Comparison of ENCODE assay signal across 14 cellular contexts in the genomic region with DNA sequence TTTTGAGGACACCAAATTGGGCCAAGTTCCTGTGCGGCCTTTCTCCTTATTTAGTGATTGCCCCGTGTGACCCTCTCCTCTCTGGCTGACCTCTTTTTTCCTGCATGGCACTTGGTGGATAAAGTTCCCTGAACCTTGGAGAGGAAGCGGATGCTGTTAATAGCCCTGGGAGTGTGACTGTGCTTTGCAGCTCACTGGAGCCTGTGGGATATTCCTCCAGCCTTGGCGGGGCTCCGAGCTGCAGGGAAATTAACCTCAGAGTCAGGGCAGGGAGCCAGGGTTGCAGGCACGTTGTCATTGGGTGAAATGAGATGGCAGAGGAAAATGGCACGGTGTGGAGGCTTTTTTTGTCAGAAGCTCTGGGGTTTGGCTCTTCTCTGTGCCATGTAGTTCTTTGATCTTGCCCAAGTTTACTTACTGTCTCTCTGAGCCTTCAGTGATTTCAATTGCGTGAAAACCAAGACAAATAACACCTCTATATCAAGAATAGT. TPM values are rescaled to one million over a fixed set of nuclear protein-coding genes. Genes with fewer than 3 reads are reported as not detected.
A peak's percentile ranks its signal among the peaks of the same experiment; 100 is the strongest.
DNase-seq lines count a peak whose midpoint lies in the region; ATAC-seq and TF ChIP-seq lines count a peak whose summit lies in the region.
"Had no signal": no experiment of that assay in that cellular context is flagged by ENCODE, and none has a peak within 500 bp of the region (broad histone marks: within the 10 kb centered on the region; RNA-seq: fewer than 3 reads in every experiment).

No MANE protein-coding gene starts in this region.

- H4K20me1 ChIP-seq in osteoblast (ENCODE audit: insufficient read depth, low read length), result no peaks in the 10 kb centered on the region

- H3K4me2 ChIP-seq in osteoblast (ENCODE audit: insufficient read depth, low read length), result no peak overlapping the region

- TF ChIP-seq CTCF in VCaP (conservative IDR thresholded peaks at IDR 0.05), result no peak
- no peak for TF ChIP-seq CTCF in osteoblast (IDR thresholded peaks at IDR 0.05; ENCODE audit: extremely low read depth, low read depth, low read length)
- TF ChIP-seq CTCF in Caco-2 (IDR thresholded peaks at IDR 0.05; ENCODE audit: insufficient read depth in 1 of 2, low read depth in 1 of 2, low read length in 1 of 2, severe bottlenecking in 1 of 2, unreplicated experiment in 1 of 2), result no peak

- CTCF ChIA-PET in Caco-2 (lab: Charles Lee), result no interaction called here

- H3K9me3 ChIP-seq in osteoblast (ENCODE audit: low read depth, low read length) (no peaks in the 10 kb centered on the region), Caco-2 (no peaks in the 10 kb centered on the region)
- H3K9me3 ChIP-seq: HAP-1, neutrophil had no signal

- H3K36me3 Mint-ChIP-seq in Caco-2 (ENCODE audit: insufficient read depth, unreplicated experiment), result no peaks in the 10 kb centered on the region

- H3K9me3 Mint-ChIP-seq in Caco-2 (ENCODE audit: unreplicated experiment), result no peaks in the 10 kb centered on the region

- H3K27ac ChIP-seq in VCaP (peak overlapping the region; percentile 30; the same call in 1 of the 2 replicates), osteoblast (ENCODE audit: low read depth, low read length) (no peak overlapping the region)
- H3K27ac ChIP-seq: neutrophil had no signal

- no peaks in the 10 kb centered on the region for H3K36me3 ChIP-seq in osteoblast (ENCODE audit: insufficient read depth, low read length)
- H3K36me3 ChIP-seq in Caco-2 (ENCODE audit: control insufficient read depth, insufficient read depth, low read length), result no peaks in the 10 kb centered on the region
- H3K36me3 ChIP-seq: HAP-1, neutrophil had no signal

- H3K79me2 ChIP-seq in osteoblast (ENCODE audit: insufficient read depth, low read length), result no peaks in the 10 kb centered on the region

- peak overlapping the region; percentile 51 for H2AFZ ChIP-seq in osteoblast (ENCODE audit: low read length)

- no peaks in the 10 kb centered on the region for H3K4me1 Mint-ChIP-seq in Caco-2 (ENCODE audit: low read depth, unreplicated experiment)
- H3K4me1 Mint-ChIP-seq: B cell had no signal

- H3K4me3 ChIP-seq in osteoblast (ENCODE audit: insufficient read depth, low read length) (no peak overlapping the region), Caco-2 (ENCODE audit: low read depth, low read length) (no peak overlapping the region)
- H3K4me3 ChIP-seq: HAP-1 had no signal

- ATAC-seq in HG03196 (IDR thresholded peaks at IDR 0.05; ENCODE audit: unreplicated experiment), result no peak

- DNase-seq in AG20443 (ENCODE audit: low spot score), result peak; percentile 55
- DNase-seq in glomerular endothelial cell (ENCODE audit: extremely low read depth, low read depth, low spot score), result peak; percentile 92
- peak; percentile 47 for DNase-seq in osteoblast (ENCODE audit: insufficient read length, low spot score, missing footprints)
- DNase-seq in NCI-H1105 treated with DMSO at 0.1 percent for 48 hours (lab: John Stamatoyannopoulos, UW), result no peak
- no peak for DNase-seq in Caco-2
- DNase-seq in NCI-H1930 (lab: John Stamatoyannopoulos, UW), result no peak
- DNase-seq: activated CD4-positive, CD25-positive, alpha-beta regulatory T cell; activated naive CD4-positive, alpha-beta T cell treated with Interleukin-2 at 50 U/mL for 16 hours; NCI-H774 had no signal

- H3K4me1 ChIP-seq in osteoblast (ENCODE audit: insufficient read depth, low read length) (peaks cover 25% of the 10 kb centered on the region), Caco-2 (no peaks in the 10 kb centered on the region)
- H3K4me1 ChIP-seq: HAP-1 had no signal

- no peaks in the 10 kb centered on the region for H3K27me3 Mint-ChIP-seq in Caco-2 (ENCODE audit: insufficient read depth, unreplicated experiment)

- intact Hi-C loops in Caco-2 (cut with micrococcal nuclease; ENCODE audit: unreplicated experiment), result no loop called here

- H3K27me3 ChIP-seq in osteoblast (ENCODE audit: insufficient read depth, low read length) (no peaks in the 10 kb centered on the region), Caco-2 (replicated peaks; ENCODE audit: control insufficient read depth, insufficient read depth, low read length) (no peaks in the 10 kb centered on the region)
- H3K27me3 ChIP-seq: neutrophil had no signal

- H3K27ac Mint-ChIP-seq in Caco-2 (ENCODE audit: unreplicated experiment), result no peak overlapping the region
- H3K27ac Mint-ChIP-seq: B cell had no signal

- no TSS peak for BruUV-seq in Caco-2 (replicated peaks; lab: Mats Ljungman, UMichigan)

- POLR2A ChIA-PET in Caco-2 (lab: Charles Lee), result no interaction called here

- H3K4me3 Mint-ChIP-seq in Caco-2 (ENCODE audit: unreplicated experiment), result no peak overlapping the region
- H3K4me3 Mint-ChIP-seq: B cell had no signal

RNA-seq across cellular contexts. Expression of a gene that starts 1.0 kb away (rescaled TPM):
- total RNA-seq in glomerular endothelial cell (not detected in 2 replicates), osteoblast (not detected in 2 replicates), Caco-2 (2022) (not detected in 2 replicates)
- total RNA-seq: B cell had no signal

RNA-seq across cellular contexts. Expression of a gene that starts 6.1 kb away (rescaled TPM):
- total RNA-seq in glomerular endothelial cell (not detected in 2 replicates), osteoblast (not detected in 2 replicates), Caco-2 (2022) (not detected in 2 replicates)
- total RNA-seq: B cell had no signal

Comparison
In these comparisons a context has a peak if more than half of its experiments do, and no peak if none do; other contexts are left out.
1. DNase-seq: peak in AG20443 (single experiment), glomerular endothelial cell (single experiment) and osteoblast (single experiment); none in NCI-H1105 treated with DMSO at 0.1 percent for 48 hours (single experiment), Caco-2 (0 of 2) and NCI-H1930 (0 of 2).